12 cellular contexts compared by ENCODE assay signal in genomic region chr12:3040663-3041544, GRCh38. TPM values are rescaled to one million over a fixed set of nuclear protein-coding genes. Genes with fewer than 3 reads are reported as not detected.
DNase-seq lines count a peak whose midpoint lies in the region; ATAC-seq and FAIRE-seq lines count a peak whose summit lies in the region.
"Had no signal": no experiment of that assay in that cellular context is flagged by ENCODE, and none has a peak within 500 bp of the region (broad histone marks: within the 10 kb centered on the region; RNA-seq: fewer than 3 reads in every experiment).

No MANE protein-coding gene starts in this region.

- H3K27me3 ChIP-seq in Karpas-422 (ENCODE audit: low read length): no peaks in the 10 kb centered on the region
- H3K27me3 ChIP-seq: SJSA1 had no signal

- peak overlapping the region; percentile 64 for H3K4me3 ChIP-seq in Karpas-422 (ENCODE audit: low read length)
- H3K4me3 ChIP-seq: GM23338, SJSA1 had no signal

- H3K9ac ChIP-seq in Karpas-422 (ENCODE audit: low read length): peak overlapping the region; percentile 65

- peaks cover 90% of the 10 kb centered on the region for H3K4me1 ChIP-seq in Karpas-422 (ENCODE audit: low read length)
- H3K4me1 ChIP-seq: SJSA1 had no signal

- H3K36me3 Mint-ChIP-seq in activated naive CD4-positive, alpha-beta T cell treated with anti-CD3 and anti-CD28 coated beads, Interleukin-2, amount 50 U/mL, for 72 hours: no peaks in the 10 kb centered on the region

- H3K4me2 ChIP-seq in Karpas-422 (ENCODE audit: low read depth, low read length, poor library complexity, severe bottlenecking): peak overlapping the region; percentile 77
- H3K4me2 ChIP-seq: GM23338 had no signal

- H3K9me3 ChIP-seq in Karpas-422 (ENCODE audit: low read length): no peaks in the 10 kb centered on the region
- H3K9me3 ChIP-seq: SJSA1 had no signal

- H3K9me2 ChIP-seq in Karpas-422 (replicated peaks; ENCODE audit: insufficient read depth, low read length): no peaks in the 10 kb centered on the region

- no peak overlapping the region for H3K27ac Mint-ChIP-seq in activated naive CD4-positive, alpha-beta T cell treated with anti-CD3 and anti-CD28 coated beads, Interleukin-2, amount 50 U/mL, for 72 hours
- H3K27ac Mint-ChIP-seq: CD4-positive, alpha-beta T cell; GM23338 had no signal

- ATAC-seq in activated naive CD4-positive, alpha-beta T cell treated with anti-CD3 and anti-CD28 coated beads, Interleukin-2, amount 50 U/mL, for 72 hours: peak; percentile 12 to 19
- no peak for ATAC-seq in GM21526 (IDR thresholded peaks at IDR 0.05; ENCODE audit: low FRiP score, unreplicated experiment)

- peak; percentile 73 for FAIRE-seq in urothelium cell line (lab: Jason Lieb, UNC)
- FAIRE-seq: A204.1 had no signal

- H2AFZ ChIP-seq in Karpas-422 (ENCODE audit: low read length): no peak overlapping the region
- H2AFZ ChIP-seq: GM23338 had no signal

- no peak for DNase-seq in activated naive CD4-positive, alpha-beta T cell treated with anti-CD3 and anti-CD28 coated beads, Interleukin-2, amount 50 U/mL, for 72 hours (ENCODE audit: low spot score in 2 of 2)
- DNase-seq in activated naive CD4-positive, alpha-beta T cell (lab: John Stamatoyannopoulos, UW): no peak
- DNase-seq in Karpas-422: peak; percentile 55
- DNase-seq in iPS-NIHi7 (ENCODE audit: extremely low spot score): peak; percentile 4
- no peak for DNase-seq in urothelium cell line (ENCODE audit: low spot score)
- no peak for DNase-seq in NCI-H510A treated with DMSO at 0.1 percent for 48 hours (lab: John Stamatoyannopoulos, UW)
- DNase-seq in cerebellum (ENCODE audit: low spot score): no peak

- H4K20me1 ChIP-seq in Karpas-422 (ENCODE audit: insufficient read depth, low read depth, low read length): no peaks in the 10 kb centered on the region

- H3K27ac ChIP-seq in Karpas-422 (ENCODE audit: low read length): peak overlapping the region; percentile 95
- H3K27ac ChIP-seq: SJSA1 had no signal

- no peaks in the 10 kb centered on the region for H3K36me3 ChIP-seq in Karpas-422 (ENCODE audit: insufficient read depth, low read length)

- no peaks in the 10 kb centered on the region for H3K9me3 Mint-ChIP-seq in activated naive CD4-positive, alpha-beta T cell treated with anti-CD3 and anti-CD28 coated beads, Interleukin-2, amount 50 U/mL, for 72 hours
- H3K9me3 Mint-ChIP-seq: CD4-positive, alpha-beta T cell; GM23338 had no signal

- no peaks in the 10 kb centered on the region for H3K79me2 ChIP-seq in Karpas-422 (ENCODE audit: low read length)

RNA-seq across cellular contexts. Expression of gene TSPAN9, which starts 36.3 kb away (rescaled TPM):
- under 1 TPM; 0.50 to 0.97 TPM for total RNA-seq in activated naive CD4-positive, alpha-beta T cell treated with anti-CD3 and anti-CD28 coated beads, Interleukin-2, amount 50 U/mL, for 72 hours
- 0.25 and 2.0 TPM in 2 replicates for total RNA-seq in Karpas-422 (2014; rRNA removed; shearing (Covaris generic); ENCODE audit: low replicate concordance)
- total RNA-seq in cerebellum: 70.4 TPM

Comparison
In these comparisons a context has a peak if more than half of its experiments do, and no peak if none do; other contexts are left out.
1. DNase-seq: peak in Karpas-422 (single experiment) and iPS-NIHi7 (single experiment); none in activated naive CD4-positive, alpha-beta T cell treated with anti-CD3 and anti-CD28 coated beads, Interleukin-2, amount 50 U/mL, for 72 hours (0 of 2), activated naive CD4-positive, alpha-beta T cell (0 of 4), urothelium cell line (single experiment), NCI-H510A treated with DMSO at 0.1 percent for 48 hours (single experiment) and cerebellum (single experiment).
2. RNA of gene TSPAN9, which starts 36.3 kb away (total RNA-seq): 70.4 TPM in cerebellum (single experiment); 0.25 to 2.0 TPM in Karpas-422 and 0.50 to 0.97 TPM in activated naive CD4-positive, alpha-beta T cell treated with anti-CD3 and anti-CD28 coated beads, Interleukin-2, amount 50 U/mL, for 72 hours; every median in the first group is over 10 times any median in the second.